In the genomic region with DNA sequence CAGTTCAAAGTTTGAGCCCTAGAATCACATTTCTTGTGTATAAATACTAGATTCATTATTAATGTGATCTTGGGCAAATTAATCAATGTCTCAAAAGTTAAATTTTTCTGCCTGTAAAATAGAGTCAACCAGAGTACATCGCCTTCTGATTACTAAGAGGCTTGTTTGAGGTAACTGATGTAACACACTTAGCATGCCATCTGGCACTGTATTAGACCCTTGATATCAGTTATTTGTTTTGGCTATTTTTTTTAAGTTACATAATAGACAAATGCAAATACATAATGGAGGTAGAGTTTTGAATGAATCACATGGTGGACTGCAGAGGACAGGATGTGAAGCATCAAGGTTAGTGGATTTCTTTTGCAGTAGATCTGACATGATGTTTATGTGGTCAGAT, we compare ENCODE assay signal across 24 cellular contexts.
"Had no signal": no experiment of that assay in that cellular context is flagged by ENCODE, and none has a peak within 500 bp of the region (broad histone marks: within the 10 kb centered on the region; RNA-seq: fewer than 3 reads in every experiment).

No MANE protein-coding gene starts in this region.

- H3K27ac ChIP-seq: gastrocnemius medialis, ovary, suprapubic skin, transverse colon, vagina had no signal

- H3K4me1 ChIP-seq: gastrocnemius medialis, suprapubic skin, transverse colon, vagina had no signal

- H3K36me3 Mint-ChIP-seq: memory B cell, natural killer cell had no signal

- H3K4me3 Mint-ChIP-seq: effector memory CD8-positive, alpha-beta T cell; memory B cell; natural killer cell; stimulated activated naive CD8-positive, alpha-beta T cell treated with anti-CD3 and anti-CD28 coated beads, Interleukin-15, amount 100 ng/mL, for 72 hours had no signal

- ATAC-seq: effector memory CD8-positive, alpha-beta T cell; gastrocnemius medialis; natural killer cell; sciatic nerve; stimulated activated naive CD8-positive, alpha-beta T cell treated with anti-CD3 and anti-CD28 coated beads, Interleukin-15, amount 100 ng/mL, for 72 hours had no signal

- H3K4me3 ChIP-seq: gastrocnemius medialis, lung, ovary, smooth muscle cell, suprapubic skin, transverse colon, vagina had no signal

- H3K36me3 ChIP-seq: gastrocnemius medialis, ovary, suprapubic skin, transverse colon, vagina had no signal

- H3K4me2 ChIP-seq: smooth muscle cell had no signal

- H3K27me3 Mint-ChIP-seq: effector memory CD8-positive, alpha-beta T cell; memory B cell; stimulated activated naive CD8-positive, alpha-beta T cell treated with anti-CD3 and anti-CD28 coated beads, Interleukin-15, amount 100 ng/mL, for 72 hours had no signal

- FAIRE-seq: endometrium, keratinocyte had no signal

- H3K27ac Mint-ChIP-seq: effector memory CD8-positive, alpha-beta T cell; memory B cell; natural killer cell; stimulated activated naive CD8-positive, alpha-beta T cell treated with anti-CD3 and anti-CD28 coated beads, Interleukin-15, amount 100 ng/mL, for 72 hours had no signal

- DNase-seq: cortex of kidney; effector memory CD8-positive, alpha-beta T cell; erythroblast; foreskin fibroblast; gastrocnemius medialis; head of caudate nucleus; natural killer cell; occipital lobe; ovary; stimulated activated CD4-positive, alpha-beta T cell treated with anti-CD3 and anti-CD28 coated beads, Interleukin-12 subunit alpha, Interleukin-12 subunit beta, amount 100 ng/mL, for 4 hours; stimulated activated CD4-positive, alpha-beta T cell treated with anti-CD3 and anti-CD28 coated beads, Interleukin-1b, Interleukin-23, amount 100 ng/mL, for 48 hours; stimulated activated CD4-positive, alpha-beta T cell treated with anti-CD3 and anti-CD28 coated beads, Interleukin-4, amount 100 ng/mL, for 1 hour; stimulated activated CD8-positive, alpha-beta memory T cell treated with anti-CD3 and anti-CD28 coated beads, Interleukin-4, amount 100 ng/mL, for 48 hours; stimulated activated naive CD4-positive, alpha-beta T cell; stimulated activated naive CD8-positive, alpha-beta T cell treated with anti-CD3 and anti-CD28 coated beads, Interleukin-15, amount 100 ng/mL, for 72 hours; transverse colon had no signal

- H3K27me3 ChIP-seq: gastrocnemius medialis, ovary, suprapubic skin, transverse colon, vagina had no signal

- H3K9me3 ChIP-seq: gastrocnemius medialis, ovary, suprapubic skin, transverse colon, vagina had no signal

- H3K4me1 Mint-ChIP-seq: memory B cell; natural killer cell; stimulated activated naive CD8-positive, alpha-beta T cell treated with anti-CD3 and anti-CD28 coated beads, Interleukin-15, amount 100 ng/mL, for 72 hours had no signal
